ENCODE assay signal across 2 cellular contexts in the genomic region with DNA sequence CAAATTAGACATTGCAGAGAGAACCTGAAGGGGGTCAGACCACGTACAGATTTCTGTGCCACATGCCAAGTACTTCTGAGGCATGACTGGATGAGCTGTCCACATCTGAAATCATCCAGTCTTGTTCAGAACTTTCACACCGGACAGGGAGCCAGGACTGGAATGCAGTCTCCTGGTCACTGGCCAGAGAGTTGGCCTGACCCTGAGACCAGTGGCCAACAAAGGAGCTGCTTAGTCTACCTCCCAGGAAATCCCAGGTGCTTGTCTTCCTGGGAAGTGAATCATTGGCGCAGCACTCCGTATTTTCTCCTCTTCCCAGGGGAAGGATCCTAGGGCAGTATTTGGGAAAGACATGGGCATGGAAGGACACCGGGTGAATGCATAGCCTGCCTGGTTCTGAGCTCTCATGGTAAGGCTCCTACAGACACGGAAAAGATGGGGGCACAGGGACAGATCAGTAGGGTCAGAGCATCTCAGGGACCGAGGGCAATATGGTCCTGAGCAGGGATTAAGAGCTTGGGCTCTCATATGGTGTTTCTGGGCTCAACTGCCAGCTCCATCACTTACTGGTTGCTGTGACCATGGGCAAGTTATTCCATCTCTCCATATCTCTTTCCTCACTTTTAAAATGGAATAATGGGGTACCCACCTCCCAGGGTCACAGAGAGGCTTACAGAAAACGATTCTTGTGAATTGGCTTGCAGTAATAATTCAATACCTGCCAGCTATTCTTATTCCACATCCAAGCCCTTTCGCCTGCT.
TF ChIP-seq lines count a peak whose summit lies in the region.

No MANE protein-coding gene starts in this region.

TF ChIP-seq in IMR-90, 13 proteins besides CTCF, POLR2A, EP300 and RAD21:
- peak; percentile 83; the same call in 1 of the 2 replicates for TF ChIP-seq MXI1 (IDR thresholded peaks at IDR 0.05; ENCODE audit: borderline replicate concordance, low read depth, low read length)
- no peak for TF ChIP-seq CHD1 (IDR thresholded peaks at IDR 0.05; ENCODE audit: low read depth, low read length)

TF ChIP-seq in K562, 482 proteins besides CTCF, POLR2A, EP300 and RAD21:
- TF ChIP-seq EHMT2 (IDR thresholded peaks at IDR 0.05) (peak; percentile 39; the same call in 1 of the 2 replicates), ZEB2 (IDR thresholded peaks at IDR 0.05) (no peak)
